Comparison of ENCODE assay signal across 9 cellular contexts in genomic region chr1:35894183-35894582, GRCh38. TPM values are rescaled to one million over a fixed set of nuclear protein-coding genes. Genes with fewer than 3 reads are reported as not detected.
A peak's percentile ranks its signal among the peaks of the same experiment; 100 is the strongest.
DNase-seq lines count a peak whose midpoint lies in the region; ATAC-seq and TF ChIP-seq lines count a peak whose summit lies in the region.
"Had no signal": no experiment of that assay in that cellular context is flagged by ENCODE, and none has a peak within 500 bp of the region (broad histone marks: within the 10 kb centered on the region; RNA-seq: fewer than 3 reads in every experiment).

No MANE protein-coding gene starts in this region.

- H3K4me1 ChIP-seq in A673 (ENCODE audit: insufficient read depth, low read length, poor library complexity, severe bottlenecking), result no peaks in the 10 kb centered on the region
- H3K4me1 ChIP-seq in OCI-LY1 (ENCODE audit: insufficient read depth, low read length, severe bottlenecking), result peaks cover 14% of the 10 kb centered on the region
- H3K4me1 ChIP-seq in vagina, result no peaks in the 10 kb centered on the region

- H3F3A ChIP-seq in OCI-LY1 (ENCODE audit: insufficient read depth, low read length), result no peaks in the 10 kb centered on the region

- H3K9me2 ChIP-seq in OCI-LY1 (ENCODE audit: low read depth, low read length), result no peaks in the 10 kb centered on the region

- H3K9me3 ChIP-seq in A673 (ENCODE audit: low read depth, low read length, poor library complexity, severe bottlenecking) (no peaks in the 10 kb centered on the region), OCI-LY1 (ENCODE audit: low read length) (no peaks in the 10 kb centered on the region), vagina (no peaks in the 10 kb centered on the region)

- TF ChIP-seq CTCF in A673 (conservative IDR thresholded peaks at IDR 0.05; ENCODE audit: low read depth, low read length) (no peak), OCI-LY1 (IDR thresholded peaks at IDR 0.05; ENCODE audit: low read length) (no peak), vagina (IDR thresholded peaks at IDR 0.05) (no peak)

- no TSS peak for BruUV-seq in A673 (replicated peaks; lab: Mats Ljungman, UMichigan)

- no peak for TF ChIP-seq POLR2A in vagina (IDR thresholded peaks at IDR 0.05)

- H2AFZ ChIP-seq in OCI-LY1 (ENCODE audit: low read length), result no peak overlapping the region

- POLR2A ChIA-PET in A673 (lab: Charles Lee; ENCODE audit: low non-redundant PET), result no interaction called here

- H3K27ac ChIP-seq in A673 (ENCODE audit: low read depth, low read length, poor library complexity, severe bottlenecking) (peak overlapping the region; percentile 47), OCI-LY1 (ENCODE audit: low read depth, low read length, poor library complexity, severe bottlenecking) (peak overlapping the region; percentile 55), vagina (no peak overlapping the region)

- intact Hi-C loops in A673 (cut with micrococcal nuclease; ENCODE audit: unreplicated experiment) (no loop called here), cardiac septum (cut with DNase I) (no loop called here), vagina (cut with DNase I) (no loop called here)

- CTCF ChIA-PET in A673 (lab: Charles Lee), result no interaction called here

- no peaks in the 10 kb centered on the region for H3K27me3 ChIP-seq in A673 (replicated peaks; ENCODE audit: insufficient read depth, low read depth, low read length, poor library complexity)
- no peaks in the 10 kb centered on the region for H3K27me3 ChIP-seq in OCI-LY1 (ENCODE audit: insufficient read depth, low read length)
- H3K27me3 ChIP-seq in vagina, result no peaks in the 10 kb centered on the region

- ATAC-seq in GM21619 (IDR thresholded peaks at IDR 0.05; ENCODE audit: unreplicated experiment) (peak; percentile 77), HG02623 (IDR thresholded peaks at IDR 0.05; ENCODE audit: unreplicated experiment) (no peak)

- H3K4me2 ChIP-seq in OCI-LY1 (ENCODE audit: low read length), result no peak overlapping the region; the same call in 1 of the 2 replicates

- H3K79me2 ChIP-seq in OCI-LY1 (ENCODE audit: insufficient read depth, low read length), result no peaks in the 10 kb centered on the region

- peaks cover 61% of the 10 kb centered on the region for H3K36me3 ChIP-seq in A673 (ENCODE audit: insufficient read depth, low read length, poor library complexity, severe bottlenecking)
- peaks cover 72% of the 10 kb centered on the region for H3K36me3 ChIP-seq in OCI-LY1 (ENCODE audit: insufficient read depth, low read length)
- H3K36me3 ChIP-seq in vagina, result peaks cover 4 to 73% of the 10 kb centered on the region in 2 donors

- peak overlapping the region; percentile 30; the same call in 1 of the 2 replicates for H3K9ac ChIP-seq in OCI-LY1 (ENCODE audit: low read length)

- H4K20me1 ChIP-seq in OCI-LY1 (ENCODE audit: insufficient read depth, low read length), result no peaks in the 10 kb centered on the region

- peak; percentile 51 for DNase-seq in A673 (ENCODE audit: low spot score)
- DNase-seq in cardiac septum (ENCODE audit: low spot score), result peak; percentile 80
- no peak for DNase-seq in NCI-H526 treated with DMSO at 0.1 percent for 48 hours (lab: John Stamatoyannopoulos, UW)
- DNase-seq in vagina (ENCODE audit: extremely low spot score in 2 of 2), result no peak
- DNase-seq in activated gamma-delta T cell treated with Interleukin-2 at 50 U/mL for 16 hours, result no peak
- DNase-seq: DND-41 had no signal

- H3K4me3 ChIP-seq in A673 (ENCODE audit: low read depth, low read length, poor library complexity, severe bottlenecking), result no peak overlapping the region
- H3K4me3 ChIP-seq in OCI-LY1 (ENCODE audit: low read depth, low read length, poor library complexity, severe bottlenecking), result no peak overlapping the region
- H3K4me3 ChIP-seq in vagina, result no peak overlapping the region

RNA-seq across cellular contexts. Expression of gene AGO1, which starts 11.2 kb away (rescaled TPM):
- total RNA-seq in A673 (2021), result 58.7 and 60.3 TPM in 2 replicates
- total RNA-seq in cardiac septum, result 21.1 TPM
- 31.7 TPM for total RNA-seq in vagina

RNA-seq across cellular contexts. Expression of gene AGO3, which starts 36.7 kb away (rescaled TPM):
- total RNA-seq in A673 (2021), result 44.2 and 46.8 TPM in 2 replicates
- 17.5 TPM for total RNA-seq in cardiac septum
- total RNA-seq in vagina, result 17.2 TPM

Comparison
In these comparisons a context has a peak if more than half of its experiments do, and no peak if none do; other contexts are left out.
1. DNase-seq: peak in A673 (single experiment) and cardiac septum (single experiment); none in NCI-H526 treated with DMSO at 0.1 percent for 48 hours (single experiment), vagina (0 of 2) and activated gamma-delta T cell treated with Interleukin-2 at 50 U/mL for 16 hours (single experiment).